In the genomic region with DNA sequence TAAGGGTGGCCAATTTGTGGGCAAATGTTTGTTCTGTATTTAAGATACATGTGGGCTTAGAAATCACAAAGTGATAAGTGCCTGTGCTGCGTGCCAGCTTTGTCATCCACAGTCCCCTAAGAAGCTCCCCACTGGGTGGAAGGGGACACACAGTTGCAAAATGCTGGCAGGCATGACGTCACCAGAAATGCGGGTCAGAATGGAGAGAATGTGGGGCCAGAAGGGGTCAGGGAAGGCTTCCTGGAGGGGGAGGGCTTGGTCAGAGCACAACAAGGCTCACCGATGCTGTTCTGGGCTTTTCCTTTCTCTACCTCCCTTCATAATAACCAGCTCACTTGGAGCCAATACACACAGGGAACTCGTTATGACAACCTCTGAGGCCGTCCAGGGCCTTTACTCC, we compare ENCODE assay signal across 19 cellular contexts.
"Had no signal": no experiment of that assay in that cellular context is flagged by ENCODE, and none has a peak within 500 bp of the region (broad histone marks: within the 10 kb centered on the region; RNA-seq: fewer than 3 reads in every experiment).

No MANE protein-coding gene starts in this region.

- H3K36me3 ChIP-seq: adrenal gland had no signal

- H3K4me3 ChIP-seq: adrenal gland had no signal

- H3K9me3 ChIP-seq: adrenal gland had no signal

- H3K27ac Mint-ChIP-seq: activated B cell treated with CpG ODN at 0.5 μM for 24 hours; activated CD4-positive, alpha-beta memory T cell treated with anti-CD3 and anti-CD28 coated beads, Interleukin-2, amount 10 ng/mL, durations not matched to agents 7 days and 5 days; activated CD4-positive, alpha-beta T cell treated with anti-CD3 and anti-CD28 coated beads, Interleukin-2, amount 10 ng/mL, durations not matched to agents 7 days and 5 days; activated naive CD8-positive, alpha-beta T cell treated with anti-CD3 and anti-CD28 coated beads, Interleukin-2, amount 10 ng/mL, durations not matched to agents 7 days and 5 days had no signal

- H3K36me3 Mint-ChIP-seq: activated naive CD8-positive, alpha-beta T cell treated with anti-CD3 and anti-CD28 coated beads, Interleukin-2, amount 10 ng/mL, durations not matched to agents 7 days and 5 days had no signal

- H3K9me3 Mint-ChIP-seq: activated B cell treated with CpG ODN at 0.5 μM for 24 hours; activated CD4-positive, alpha-beta memory T cell treated with anti-CD3 and anti-CD28 coated beads, Interleukin-2, amount 10 ng/mL, durations not matched to agents 7 days and 5 days; activated CD4-positive, alpha-beta T cell treated with anti-CD3 and anti-CD28 coated beads, Interleukin-2, amount 10 ng/mL, durations not matched to agents 7 days and 5 days; activated naive CD8-positive, alpha-beta T cell treated with anti-CD3 and anti-CD28 coated beads, Interleukin-2, amount 10 ng/mL, durations not matched to agents 7 days and 5 days had no signal

- DNase-seq: activated B cell treated with CpG ODN at 0.5 μM for 24 hours; activated CD4-positive, alpha-beta memory T cell treated with anti-CD3 and anti-CD28 coated beads, Interleukin-2, amount 10 ng/mL, durations not matched to agents 7 days and 5 days; activated CD4-positive, alpha-beta T cell treated with anti-CD3 and anti-CD28 coated beads, Interleukin-2, amount 10 ng/mL, durations not matched to agents 7 days and 5 days; activated naive CD4-positive, alpha-beta T cell treated with anti-CD3 and anti-CD28 coated beads, Interleukin-2, amount 50 U/mL, for 16 hours; activated naive CD8-positive, alpha-beta T cell treated with anti-CD3 and anti-CD28 coated beads, Interleukin-2, amount 10 ng/mL, durations not matched to agents 7 days and 5 days; adrenal gland; anterior cingulate cortex; Karpas-422; MM.1S; NCI-H1105; NCI-H1436; NCI-H1694 treated with DMSO at 0.1 percent for 48 hours; NCI-H2107; NCI-H2171 treated with DMSO at 0.1 percent for 48 hours; NCI-H226; NCI-H82; SIG-M5; T-helper 2 cell; T1000 had no signal

- H3K4me1 Mint-ChIP-seq: activated CD4-positive, alpha-beta memory T cell treated with anti-CD3 and anti-CD28 coated beads, Interleukin-2, amount 10 ng/mL, durations not matched to agents 7 days and 5 days; activated CD4-positive, alpha-beta T cell treated with anti-CD3 and anti-CD28 coated beads, Interleukin-2, amount 10 ng/mL, durations not matched to agents 7 days and 5 days; activated naive CD8-positive, alpha-beta T cell treated with anti-CD3 and anti-CD28 coated beads, Interleukin-2, amount 10 ng/mL, durations not matched to agents 7 days and 5 days had no signal

- H3K27me3 Mint-ChIP-seq: activated CD4-positive, alpha-beta memory T cell treated with anti-CD3 and anti-CD28 coated beads, Interleukin-2, amount 10 ng/mL, durations not matched to agents 7 days and 5 days had no signal

- H3K4me1 ChIP-seq: adrenal gland had no signal

- H3K27ac ChIP-seq: adrenal gland had no signal

- H3K4me3 Mint-ChIP-seq: activated B cell treated with CpG ODN at 0.5 μM for 24 hours; activated CD4-positive, alpha-beta memory T cell treated with anti-CD3 and anti-CD28 coated beads, Interleukin-2, amount 10 ng/mL, durations not matched to agents 7 days and 5 days; activated CD4-positive, alpha-beta T cell treated with anti-CD3 and anti-CD28 coated beads, Interleukin-2, amount 10 ng/mL, durations not matched to agents 7 days and 5 days; activated naive CD8-positive, alpha-beta T cell treated with anti-CD3 and anti-CD28 coated beads, Interleukin-2, amount 10 ng/mL, durations not matched to agents 7 days and 5 days had no signal

- H3K27me3 ChIP-seq: adrenal gland had no signal
